In the genomic region with DNA sequence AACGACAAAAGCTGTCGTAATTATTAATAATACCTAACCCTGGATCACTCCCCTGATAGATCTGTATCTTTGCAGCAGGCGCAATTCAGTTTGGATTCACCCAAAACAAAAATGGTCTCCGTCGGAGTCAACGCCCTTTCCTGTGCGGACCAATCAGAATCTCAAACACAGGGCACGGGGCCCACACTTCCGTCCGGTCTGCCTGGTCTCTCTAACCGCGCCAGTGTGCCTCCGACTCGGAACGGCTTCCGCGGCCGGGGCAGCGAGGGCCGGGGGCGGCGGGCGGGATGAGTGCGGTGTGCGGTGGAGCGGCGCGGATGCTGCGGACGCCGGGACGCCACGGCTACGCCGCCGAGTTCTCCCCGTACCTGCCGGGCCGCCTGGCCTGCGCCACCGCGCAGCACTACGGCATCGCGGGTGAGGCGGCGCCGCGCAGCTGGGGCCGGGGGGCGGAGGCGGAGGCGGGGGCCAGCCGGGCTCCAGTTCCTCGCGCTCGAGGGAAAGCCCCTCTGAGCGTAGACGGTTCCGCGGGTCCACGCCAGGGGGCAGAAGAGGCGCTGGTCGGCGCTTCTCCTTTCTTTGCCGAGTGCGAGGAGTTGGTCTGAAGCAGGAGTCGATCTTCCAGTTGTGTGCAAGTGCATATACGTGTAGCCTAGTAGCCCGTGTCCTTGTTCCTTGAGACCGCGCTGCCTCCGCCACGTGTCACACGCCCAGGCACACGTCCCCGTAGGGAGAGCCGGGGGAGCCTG, we compare ENCODE assay signal across 1 cellular context.
TF ChIP-seq lines count a peak whose summit lies in the region.

A gene with protein sequence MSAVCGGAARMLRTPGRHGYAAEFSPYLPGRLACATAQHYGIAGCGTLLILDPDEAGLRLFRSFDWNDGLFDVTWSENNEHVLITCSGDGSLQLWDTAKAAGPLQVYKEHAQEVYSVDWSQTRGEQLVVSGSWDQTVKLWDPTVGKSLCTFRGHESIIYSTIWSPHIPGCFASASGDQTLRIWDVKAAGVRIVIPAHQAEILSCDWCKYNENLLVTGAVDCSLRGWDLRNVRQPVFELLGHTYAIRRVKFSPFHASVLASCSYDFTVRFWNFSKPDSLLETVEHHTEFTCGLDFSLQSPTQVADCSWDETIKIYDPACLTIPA (plus strand): TSS at position 214 of the 749 bp plus-strand sequence. CDS start 74 bp downstream, at position 288.

TF ChIP-seq in HepG2, 621 proteins besides CTCF, POLR2A, EP300 and RAD21 (continued from another document):
- TF ChIP-seq, protein P1, sequence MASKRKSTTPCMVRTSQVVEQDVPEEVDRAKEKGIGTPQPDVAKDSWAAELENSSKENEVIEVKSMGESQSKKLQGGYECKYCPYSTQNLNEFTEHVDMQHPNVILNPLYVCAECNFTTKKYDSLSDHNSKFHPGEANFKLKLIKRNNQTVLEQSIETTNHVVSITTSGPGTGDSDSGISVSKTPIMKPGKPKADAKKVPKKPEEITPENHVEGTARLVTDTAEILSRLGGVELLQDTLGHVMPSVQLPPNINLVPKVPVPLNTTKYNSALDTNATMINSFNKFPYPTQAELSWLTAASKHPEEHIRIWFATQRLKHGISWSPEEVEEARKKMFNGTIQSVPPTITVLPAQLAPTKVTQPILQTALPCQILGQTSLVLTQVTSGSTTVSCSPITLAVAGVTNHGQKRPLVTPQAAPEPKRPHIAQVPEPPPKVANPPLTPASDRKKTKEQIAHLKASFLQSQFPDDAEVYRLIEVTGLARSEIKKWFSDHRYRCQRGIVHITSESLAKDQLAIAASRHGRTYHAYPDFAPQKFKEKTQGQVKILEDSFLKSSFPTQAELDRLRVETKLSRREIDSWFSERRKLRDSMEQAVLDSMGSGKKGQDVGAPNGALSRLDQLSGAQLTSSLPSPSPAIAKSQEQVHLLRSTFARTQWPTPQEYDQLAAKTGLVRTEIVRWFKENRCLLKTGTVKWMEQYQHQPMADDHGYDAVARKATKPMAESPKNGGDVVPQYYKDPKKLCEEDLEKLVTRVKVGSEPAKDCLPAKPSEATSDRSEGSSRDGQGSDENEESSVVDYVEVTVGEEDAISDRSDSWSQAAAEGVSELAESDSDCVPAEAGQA (IDR thresholded peaks at IDR 0.05; ENCODE audit: low read depth): peak; percentile 76; the same call in 1 of the 2 replicates
- TF ChIP-seq, protein P1 (CRISPR knock-in tag; IDR thresholded peaks at IDR 0.05; ENCODE audit: borderline replicate concordance): no peak
- TF ChIP-seq HOXA3 (CRISPR knock-in tag; IDR thresholded peaks at IDR 0.05): peak; percentile 84
- peak; percentile 30; the same call in 1 of the 2 replicates for TF ChIP-seq ZFX (CRISPR knock-in tag; IDR thresholded peaks at IDR 0.05; ENCODE audit: low read depth)
- TF ChIP-seq NFRKB (IDR thresholded peaks at IDR 0.05): no peak
- 0 out of 2 replicates have a peak, but pooled peaks have one; percentile 31 for TF ChIP-seq SP2 (CRISPR knock-in tag; IDR thresholded peaks at IDR 0.05)
- no peak for TF ChIP-seq POGZ (CRISPR knock-in tag; IDR thresholded peaks at IDR 0.05)
- TF ChIP-seq NFYB (CRISPR knock-in tag; IDR thresholded peaks at IDR 0.05): peak; percentile 65
- TF ChIP-seq DNMT1 (CRISPR knock-in tag; IDR thresholded peaks at IDR 0.05): 0 out of 2 replicates have a peak, but pooled peaks have one; percentile 26
- TF ChIP-seq SOX6 (IDR thresholded peaks at IDR 0.05): no peak
- no peak for TF ChIP-seq SOX6 (CRISPR knock-in tag; IDR thresholded peaks at IDR 0.05)
- no peak for TF ChIP-seq SKI (IDR thresholded peaks at IDR 0.05; ENCODE audit: partially characterized antibody)
- peak; percentile 31; the same call in 1 of the 2 replicates for TF ChIP-seq ZFY (CRISPR knock-in tag; IDR thresholded peaks at IDR 0.05)
- TF ChIP-seq RFX5 (IDR thresholded peaks at IDR 0.05; ENCODE audit: low read depth, low read length): no peak
